26 cellular contexts compared by ENCODE assay signal in the genomic region with DNA sequence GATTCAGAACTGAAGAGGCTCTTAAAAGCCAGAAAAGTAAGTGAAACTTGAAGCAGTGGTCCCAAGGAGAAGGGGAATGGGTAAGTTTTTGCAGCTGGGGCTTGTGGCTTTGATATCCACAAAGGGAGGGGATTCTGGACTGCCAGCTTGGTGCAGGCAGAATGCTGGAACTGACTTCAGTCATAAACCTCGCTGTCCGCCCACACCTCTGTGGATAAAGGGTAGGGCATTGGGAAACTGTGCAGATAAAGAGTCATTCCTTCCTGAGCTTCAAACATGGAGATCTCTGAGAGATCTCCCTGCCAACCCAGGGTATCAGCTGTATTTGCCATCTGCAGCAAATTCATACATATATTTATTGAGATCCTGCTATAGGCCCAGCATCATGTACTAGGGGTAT.
"Had no signal": no experiment of that assay in that cellular context is flagged by ENCODE, and none has a peak within 500 bp of the region (broad histone marks: within the 10 kb centered on the region; RNA-seq: fewer than 3 reads in every experiment).

No MANE protein-coding gene starts in this region.

- H3K4me3 Mint-ChIP-seq: activated naive CD4-positive, alpha-beta T cell treated with anti-CD3 and anti-CD28 coated beads, Interleukin-2, amount 50 U/mL, for 24 hours; activated naive CD8-positive, alpha-beta T cell treated with anti-CD3 and anti-CD28 coated beads, Interleukin-2, amount 50 U/mL, for 24 hours; activated T-cell treated with anti-CD3 and anti-CD28 coated beads, Interleukin-2, amount 50 U/mL, for 24 hours; dendritic cell treated with granulocyte-macrophage colony-stimulating factor and Interleukin-4, amounts not matched to agents 40 ng/mL and 50 ng/mL, for 4 days; endodermal cell; naive thymus-derived CD8-positive, alpha-beta T cell; neural crest cell; T-helper 17 cell had no signal

- H3K9me3 Mint-ChIP-seq: activated T-cell treated with anti-CD3 and anti-CD28 coated beads, Interleukin-2, amount 50 U/mL, for 24 hours; dendritic cell treated with granulocyte-macrophage colony-stimulating factor and Interleukin-4, amounts not matched to agents 40 ng/mL and 50 ng/mL, for 4 days; neural crest cell had no signal

- H3K36me3 ChIP-seq: esophagus squamous epithelium, heart right ventricle, left ventricle myocardium inferior, WERI-Rb-1 had no signal

- H3K27ac Mint-ChIP-seq: activated naive CD4-positive, alpha-beta T cell treated with anti-CD3 and anti-CD28 coated beads, Interleukin-2, amount 50 U/mL, for 24 hours; activated naive CD8-positive, alpha-beta T cell treated with anti-CD3 and anti-CD28 coated beads, Interleukin-2, amount 50 U/mL, for 24 hours; activated T-cell treated with anti-CD3 and anti-CD28 coated beads, Interleukin-2, amount 50 U/mL, for 24 hours; dendritic cell treated with granulocyte-macrophage colony-stimulating factor and Interleukin-4, amounts not matched to agents 40 ng/mL and 50 ng/mL, for 4 days; endodermal cell; naive thymus-derived CD8-positive, alpha-beta T cell; T-helper 17 cell had no signal

- H3K4me1 ChIP-seq: left ventricle myocardium inferior had no signal

- H3K4me1 Mint-ChIP-seq: neural crest cell had no signal

- H3K36me3 Mint-ChIP-seq: activated naive CD4-positive, alpha-beta T cell treated with anti-CD3 and anti-CD28 coated beads, Interleukin-2, amount 50 U/mL, for 24 hours had no signal

- DNase-seq: activated CD4-positive, alpha-beta T cell treated with anti-CD3 and anti-CD28 coated beads for 48 hours; activated CD4-positive, alpha-beta T cell treated with anti-CD3 and anti-CD28 coated beads, Interleukin-2, amount 50 U/mL, for 48 hours; activated CD8-positive, alpha-beta memory T cell treated with anti-CD3 and anti-CD28 coated beads, Interleukin-2, amount 50 U/mL, for 48 hours; activated gamma-delta T cell; activated naive CD8-positive, alpha-beta T cell treated with anti-CD3 and anti-CD28 coated beads, Interleukin-2, amount 50 U/mL, for 24 hours; activated T-cell treated with anti-CD3 and anti-CD28 coated beads, Interleukin-2, amount 50 U/mL, for 24 hours; amygdala; central memory CD4-positive, alpha-beta T cell; endodermal cell; esophagus squamous epithelium; foreskin melanocyte; heart right ventricle; left ventricle myocardium inferior; naive thymus-derived CD8-positive, alpha-beta T cell; nucleus accumbens; right cardiac atrium; stimulated activated CD4-positive, alpha-beta T cell treated with anti-CD3 and anti-CD28 coated beads, Interleukin-2, amount 100 ng/mL, for 48 hours; stimulated activated naive CD8-positive, alpha-beta T cell treated with anti-CD3 and anti-CD28 coated beads, Interleukin-15, Interleukin-2, amounts not matched to agents 100 U/mL and 50 U/mL, for 24 hours; T-helper 17 cell; T1000; WERI-Rb-1 had no signal

- H3K4me3 ChIP-seq: esophagus squamous epithelium, heart right ventricle, left ventricle myocardium inferior, lung had no signal

- H3K27me3 ChIP-seq: esophagus squamous epithelium had no signal

- H3K9me3 ChIP-seq: esophagus squamous epithelium, left ventricle myocardium inferior had no signal

- H3K27ac ChIP-seq: heart right ventricle, left ventricle myocardium inferior, WERI-Rb-1 had no signal

- ATAC-seq: activated CD4-positive, CD25-positive, alpha-beta regulatory T cell treated with anti-CD3 and anti-CD28 coated beads, Interleukin-2, amount 50 U/mL, for 24 hours; activated naive CD8-positive, alpha-beta T cell treated with anti-CD3 and anti-CD28 coated beads, Interleukin-2, amount 50 U/mL, for 24 hours; heart right ventricle; naive thymus-derived CD8-positive, alpha-beta T cell; right cardiac atrium; stimulated activated naive CD8-positive, alpha-beta T cell treated with anti-CD3 and anti-CD28 coated beads, Interleukin-15, Interleukin-2, amounts not matched to agents 100 U/mL and 50 U/mL, for 24 hours; T-helper 17 cell had no signal
